In genomic region chr15:40320931-40321371, GRCh38 we compare ENCODE assay signal across 8 cellular contexts. TPM values are rescaled to one million over a fixed set of nuclear protein-coding genes. Genes with fewer than 3 reads are reported as not detected.
A peak's percentile ranks its signal among the peaks of the same experiment; 100 is the strongest.
DNase-seq lines count a peak whose midpoint lies in the region; ATAC-seq and TF ChIP-seq lines count a peak whose summit lies in the region.

No MANE protein-coding gene starts in this region.

- peak; percentile 54 for ATAC-seq in sciatic nerve
- no peak for ATAC-seq in HG03097 (IDR thresholded peaks at IDR 0.05; ENCODE audit: low FRiP score, unreplicated experiment)

- peak; percentile 83 to 94 (median 86) for TF ChIP-seq CTCF in adrenal gland (IDR thresholded peaks at IDR 0.05)
- peak; percentile 91 for TF ChIP-seq CTCF in left ventricle myocardium inferior (IDR thresholded peaks at IDR 0.05; ENCODE audit: borderline replicate concordance)

- peaks cover 0 to 15% of the 10 kb centered on the region in 2 donors for H3K4me1 ChIP-seq in adrenal gland (replicated peaks in 1 of 2)
- H3K4me1 ChIP-seq in left ventricle myocardium inferior, result peaks cover 35% of the 10 kb centered on the region

- WGBS in adrenal gland, 4 donors, result 0 to 4% (median 1%) methylated on average over 2 of the region's 2 CpGs

- intact Hi-C loops in adrenal gland (cut with DNase I) (loop anchor here in 1 of 2 donors (5.0 kb wide), 1 partner anchor 101 kb away; no protein-coding TSS in a partner anchor), left ventricle myocardium inferior (cut with micrococcal nuclease) (no loop called here), sciatic nerve (cut with DNase I) (no loop called here)

- peak; percentile 62 for DNase-seq in GDM1 (lab: John Stamatoyannopoulos, UW)
- DNase-seq in LHCN-M2 (ENCODE audit: low read depth), result peak; percentile 55
- DNase-seq in SHP77 (lab: John Stamatoyannopoulos, UW), result peak; percentile 66 to 68
- DNase-seq in adrenal gland, result peak in 5 of 7 donors; percentile 61 to 86 (median 74)
- no peak for DNase-seq in left ventricle myocardium inferior
- DNase-seq in sciatic nerve (ENCODE audit: low spot score), result peak; percentile 68
- no peak for DNase-seq in GOT3 (lab: John Stamatoyannopoulos, UW)

- TF ChIP-seq POLR2A in adrenal gland (IDR thresholded peaks at IDR 0.05), result no peak

- H3K27me3 ChIP-seq in adrenal gland (no peaks in the 10 kb centered on the region), left ventricle myocardium inferior (ENCODE audit: low read depth) (no peaks in the 10 kb centered on the region)

- H3K27ac ChIP-seq in adrenal gland (no peak overlapping the region), left ventricle myocardium inferior (replicated peaks) (peak overlapping the region; percentile 99)

- no peak overlapping the region for H3K4me3 ChIP-seq in adrenal gland
- H3K4me3 ChIP-seq in left ventricle myocardium inferior, result no peak overlapping the region

- no peaks in the 10 kb centered on the region for H3K36me3 ChIP-seq in adrenal gland (replicated peaks in 1 of 2)
- no peaks in the 10 kb centered on the region for H3K36me3 ChIP-seq in left ventricle myocardium inferior

- H3K9me3 ChIP-seq in adrenal gland (replicated peaks in 1 of 3) (no peaks in the 10 kb centered on the region), left ventricle myocardium inferior (replicated peaks) (no peaks in the 10 kb centered on the region)

RNA-seq across cellular contexts. Expression of gene INAFM2, which starts 2.5 kb away (rescaled TPM):
- total RNA-seq in LHCN-M2 (2014; rRNA removed) (16.4 and 19.7 TPM in 2 replicates), adrenal gland (10 to 100 TPM; 14.2 to 25.5 (median 20.3) TPM), left ventricle myocardium inferior (52.7 TPM), sciatic nerve (25.5 TPM)
- polyA plus RNA-seq in LHCN-M2 (2012), result 23.8 TPM
- polyA plus RNA-seq in adrenal gland, result 10 to 100 TPM; 12.0 to 24.5 (median 20.9) TPM

RNA-seq across cellular contexts. Expression of gene PLCB2, which starts 13.2 kb away (rescaled TPM):
- 0.75 and 1.9 TPM in 2 replicates for total RNA-seq in LHCN-M2 (2014; rRNA removed)
- 0.50 TPM for polyA plus RNA-seq in LHCN-M2 (2012)
- 10 to 100 TPM in 7 of 8 donors, 1 to 10 TPM in 1; 7.7 to 36.1 (median 24.3) TPM for total RNA-seq in adrenal gland
- 100 to 1,000 TPM in 1 of 3 donors, 10 to 100 TPM in 1, 1 to 10 TPM in 1; 5.4 to 100 (median 39.4) TPM for polyA plus RNA-seq in adrenal gland
- total RNA-seq in left ventricle myocardium inferior, result 8.5 TPM
- 43.4 TPM for total RNA-seq in sciatic nerve

RNA-seq across cellular contexts. Expression of gene CCDC9B, which starts 19.8 kb away (rescaled TPM):
- total RNA-seq in LHCN-M2 (2014; rRNA removed) (9.8 and 12.1 TPM in 2 replicates), adrenal gland (10 to 100 TPM in 7 of 8 donors, 1 to 10 TPM in 1; 10.0 to 41.0 (median 12.7) TPM), left ventricle myocardium inferior (155 TPM), sciatic nerve (37.8 TPM)
- 53.9 TPM for polyA plus RNA-seq in LHCN-M2 (2012)
- 10 to 100 TPM in 1 of 3 donors, 1 to 10 TPM in 2; 5.3 to 30.4 (median 6.5) TPM for polyA plus RNA-seq in adrenal gland

RNA-seq across cellular contexts. Expression of gene PHGR1, which starts 29.9 kb away (rescaled TPM):
- total RNA-seq in LHCN-M2 (2014; rRNA removed) (not detected in 2 replicates), adrenal gland (under 1 TPM in 1 of 8 donors, not detected in 7; 0.79 TPM), left ventricle myocardium inferior (not detected), sciatic nerve (not detected)
- polyA plus RNA-seq in LHCN-M2 (2012), result not detected
- 1 to 10 TPM in 2 of 3 donors, not detected in 1; 1.3 to 4.5 TPM for polyA plus RNA-seq in adrenal gland

RNA-seq across cellular contexts. Expression of gene DISP2, which starts 37.1 kb away (rescaled TPM):
- 1.2 and 1.3 TPM in 2 replicates for total RNA-seq in LHCN-M2 (2014; rRNA removed)
- 6.2 TPM for polyA plus RNA-seq in LHCN-M2 (2012)
- 1 to 10 TPM in 4 of 8 donors, under 1 TPM in 3, not detected in 1; 0.36 to 3.6 (median 1.0) TPM for total RNA-seq in adrenal gland
- 10 to 100 TPM in 2 of 3 donors, 1 to 10 TPM in 1; 1.8 to 19.4 (median 10.3) TPM for polyA plus RNA-seq in adrenal gland
- 3.0 TPM for total RNA-seq in left ventricle myocardium inferior
- 2.1 TPM for total RNA-seq in sciatic nerve

Comparison
In these comparisons a context has a peak if more than half of its experiments do, and no peak if none do; other contexts are left out.
1. DNase-seq: peak in GDM1 (single experiment), LHCN-M2 (single experiment), SHP77 (2 of 2), adrenal gland (5 of 7) and sciatic nerve (single experiment); none in left ventricle myocardium inferior (single experiment) and GOT3 (single experiment).